ENCODE assay signal across 1 cellular context in the genomic region with DNA sequence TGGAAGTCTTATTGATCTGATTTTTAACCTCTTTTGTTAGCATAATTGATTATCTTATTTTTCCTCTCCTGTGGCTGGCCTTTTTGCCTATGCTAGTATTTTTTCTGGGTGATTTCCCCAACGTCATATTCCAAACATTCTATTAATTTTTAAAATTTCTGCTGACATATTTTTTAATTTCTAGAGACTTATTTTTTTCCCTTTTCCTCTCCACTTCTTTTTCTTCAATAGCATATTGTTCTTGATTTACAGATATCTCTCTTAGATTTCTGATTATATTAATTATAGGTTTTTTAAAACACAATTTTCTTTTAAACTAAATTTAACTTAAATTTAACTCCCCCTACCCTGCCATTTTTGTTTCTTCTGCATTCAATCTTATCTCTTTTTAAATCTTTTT.
TF ChIP-seq lines count a peak whose summit lies in the region.

No MANE protein-coding gene starts in this region.

TF ChIP-seq in GM23338, 12 proteins besides CTCF, POLR2A, EP300 and RAD21:
- TF ChIP-seq NANOG (IDR thresholded peaks at IDR 0.05; ENCODE audit: borderline replicate concordance) (no peak), EZH2phosphoT487 (IDR thresholded peaks at IDR 0.05; ENCODE audit: unreplicated experiment) (no peak), EZH2 (IDR thresholded peaks at IDR 0.05; ENCODE audit: low read depth, unreplicated experiment) (no peak), ETS1 (IDR thresholded peaks at IDR 0.05) (no peak), REST (IDR thresholded peaks at IDR 0.05; ENCODE audit: unreplicated experiment) (no peak), POLR2AphosphoS5 (IDR thresholded peaks at IDR 0.05; ENCODE audit: low read depth) (no peak), CREB1 (CRISPR knock-in tag; IDR thresholded peaks at IDR 0.05; ENCODE audit: low read depth) (no peak), ZNF331 (CRISPR knock-in tag; IDR thresholded peaks at IDR 0.05; ENCODE audit: low read depth) (no peak), JUNB (IDR thresholded peaks at IDR 0.05; ENCODE audit: unreplicated experiment) (no peak), ZNF114 (CRISPR knock-in tag; IDR thresholded peaks at IDR 0.05) (no peak), STAT1 (IDR thresholded peaks at IDR 0.05; ENCODE audit: unreplicated experiment) (no peak)
- TF ChIP-seq, protein P1, sequence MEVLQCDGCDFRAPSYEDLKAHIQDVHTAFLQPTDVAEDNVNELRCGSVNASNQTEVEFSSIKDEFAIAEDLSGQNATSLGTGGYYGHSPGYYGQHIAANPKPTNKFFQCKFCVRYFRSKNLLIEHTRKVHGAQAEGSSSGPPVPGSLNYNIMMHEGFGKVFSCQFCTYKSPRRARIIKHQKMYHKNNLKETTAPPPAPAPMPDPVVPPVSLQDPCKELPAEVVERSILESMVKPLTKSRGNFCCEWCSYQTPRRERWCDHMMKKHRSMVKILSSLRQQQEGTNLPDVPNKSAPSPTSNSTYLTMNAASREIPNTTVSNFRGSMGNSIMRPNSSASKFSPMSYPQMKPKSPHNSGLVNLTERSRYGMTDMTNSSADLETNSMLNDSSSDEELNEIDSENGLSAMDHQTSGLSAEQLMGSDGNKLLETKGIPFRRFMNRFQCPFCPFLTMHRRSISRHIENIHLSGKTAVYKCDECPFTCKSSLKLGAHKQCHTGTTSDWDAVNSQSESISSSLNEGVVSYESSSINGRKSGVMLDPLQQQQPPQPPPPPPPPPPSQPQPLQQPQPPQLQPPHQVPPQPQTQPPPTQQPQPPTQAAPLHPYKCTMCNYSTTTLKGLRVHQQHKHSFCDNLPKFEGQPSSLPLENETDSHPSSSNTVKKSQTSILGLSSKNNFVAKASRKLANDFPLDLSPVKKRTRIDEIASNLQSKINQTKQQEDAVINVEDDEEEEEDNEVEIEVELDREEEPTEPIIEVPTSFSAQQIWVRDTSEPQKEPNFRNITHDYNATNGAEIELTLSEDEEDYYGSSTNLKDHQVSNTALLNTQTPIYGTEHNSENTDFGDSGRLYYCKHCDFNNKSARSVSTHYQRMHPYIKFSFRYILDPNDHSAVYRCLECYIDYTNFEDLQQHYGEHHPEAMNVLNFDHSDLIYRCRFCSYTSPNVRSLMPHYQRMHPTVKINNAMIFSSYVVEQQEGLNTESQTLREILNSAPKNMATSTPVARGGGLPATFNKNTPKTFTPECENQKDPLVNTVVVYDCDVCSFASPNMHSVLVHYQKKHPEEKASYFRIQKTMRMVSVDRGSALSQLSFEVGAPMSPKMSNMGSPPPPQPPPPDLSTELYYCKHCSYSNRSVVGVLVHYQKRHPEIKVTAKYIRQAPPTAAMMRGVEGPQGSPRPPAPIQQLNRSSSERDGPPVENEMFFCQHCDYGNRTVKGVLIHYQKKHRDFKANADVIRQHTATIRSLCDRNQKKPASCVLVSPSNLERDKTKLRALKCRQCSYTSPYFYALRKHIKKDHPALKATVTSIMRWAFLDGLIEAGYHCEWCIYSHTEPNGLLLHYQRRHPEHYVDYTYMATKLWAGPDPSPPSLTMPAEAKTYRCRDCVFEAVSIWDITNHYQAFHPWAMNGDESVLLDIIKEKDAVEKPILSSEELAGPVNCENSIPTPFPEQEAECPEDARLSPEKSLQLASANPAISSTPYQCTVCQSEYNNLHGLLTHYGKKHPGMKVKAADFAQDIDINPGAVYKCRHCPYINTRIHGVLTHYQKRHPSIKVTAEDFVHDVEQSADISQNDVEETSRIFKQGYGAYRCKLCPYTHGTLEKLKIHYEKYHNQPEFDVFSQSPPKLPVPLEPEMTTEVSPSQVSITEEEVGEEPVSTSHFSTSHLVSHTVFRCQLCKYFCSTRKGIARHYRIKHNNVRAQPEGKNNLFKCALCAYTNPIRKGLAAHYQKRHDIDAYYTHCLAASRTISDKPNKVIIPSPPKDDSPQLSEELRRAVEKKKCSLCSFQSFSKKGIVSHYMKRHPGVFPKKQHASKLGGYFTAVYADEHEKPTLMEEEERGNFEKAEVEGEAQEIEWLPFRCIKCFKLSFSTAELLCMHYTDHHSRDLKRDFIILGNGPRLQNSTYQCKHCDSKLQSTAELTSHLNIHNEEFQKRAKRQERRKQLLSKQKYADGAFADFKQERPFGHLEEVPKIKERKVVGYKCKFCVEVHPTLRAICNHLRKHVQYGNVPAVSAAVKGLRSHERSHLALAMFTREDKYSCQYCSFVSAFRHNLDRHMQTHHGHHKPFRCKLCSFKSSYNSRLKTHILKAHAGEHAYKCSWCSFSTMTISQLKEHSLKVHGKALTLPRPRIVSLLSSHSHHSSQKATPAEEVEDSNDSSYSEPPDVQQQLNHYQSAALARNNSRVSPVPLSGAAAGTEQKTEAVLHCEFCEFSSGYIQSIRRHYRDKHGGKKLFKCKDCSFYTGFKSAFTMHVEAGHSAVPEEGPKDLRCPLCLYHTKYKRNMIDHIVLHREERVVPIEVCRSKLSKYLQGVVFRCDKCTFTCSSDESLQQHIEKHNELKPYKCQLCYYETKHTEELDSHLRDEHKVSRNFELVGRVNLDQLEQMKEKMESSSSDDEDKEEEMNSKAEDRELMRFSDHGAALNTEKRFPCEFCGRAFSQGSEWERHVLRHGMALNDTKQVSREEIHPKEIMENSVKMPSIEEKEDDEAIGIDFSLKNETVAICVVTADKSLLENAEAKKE (CRISPR knock-in tag; IDR thresholded peaks at IDR 0.05): no peak
